Comparison of ENCODE assay signal across 31 cellular contexts in genomic region chr18:56691530-56691929, GRCh38.
"Had no signal": no experiment of that assay in that cellular context is flagged by ENCODE, and none has a peak within 500 bp of the region (broad histone marks: within the 10 kb centered on the region; RNA-seq: fewer than 3 reads in every experiment).

No MANE protein-coding gene starts in this region.

- H3K9me3 ChIP-seq: adrenal gland, body of pancreas, esophagus muscularis mucosa, gastroesophageal sphincter, heart right ventricle had no signal

- H3K4me1 ChIP-seq: adrenal gland, esophagus muscularis mucosa, foreskin keratinocyte, gastroesophageal sphincter, heart right ventricle had no signal

- H3K36me3 Mint-ChIP-seq: activated naive CD8-positive, alpha-beta T cell treated with anti-CD3 and anti-CD28 coated beads for 36 hours had no signal

- H3K9me3 Mint-ChIP-seq: activated CD8-positive, alpha-beta T cell treated with anti-CD3 and anti-CD28 coated beads for 36 hours; activated naive CD4-positive, alpha-beta T cell treated with anti-CD3 and anti-CD28 coated beads for 36 hours; activated naive CD4-positive, alpha-beta T cell treated with anti-CD3 and anti-CD28 coated beads, Interleukin-2, amount 50 U/mL, for 24 hours; activated naive CD8-positive, alpha-beta T cell treated with anti-CD3 and anti-CD28 coated beads for 36 hours; activated naive CD8-positive, alpha-beta T cell treated with anti-CD3 and anti-CD28 coated beads, Interleukin-2, amount 50 U/mL, for 24 hours; activated T-helper 1 cell treated with anti-CD3 and anti-CD28 coated beads, Interleukin-12 subunit alpha, Interleukin-12 subunit beta, Interleukin-2, Interleukin-4 antibody, amounts not matched to agents 30 ng/mL and 10 ng/mL and 1 ng/mL, durations not matched to agents 14 hours and 24 hours and 36 hours; activated T-helper 2 cell treated with anti-CD3 and anti-CD28 coated beads, Interferon-gamma antibody, Interleukin-2, Interleukin-4, amounts not matched to agents 10 μg/mL and 5 μg/mL and 100 μg/mL, durations not matched to agents 14 hours and 24 hours and 36 hours; dendritic cell treated with granulocyte-macrophage colony-stimulating factor and Interleukin-4, amounts not matched to agents 40 ng/mL and 50 ng/mL, for 4 days; endodermal cell had no signal

- H3K4me3 Mint-ChIP-seq: activated CD8-positive, alpha-beta T cell treated with anti-CD3 and anti-CD28 coated beads for 36 hours; activated naive CD4-positive, alpha-beta T cell treated with anti-CD3 and anti-CD28 coated beads for 36 hours; activated naive CD4-positive, alpha-beta T cell treated with anti-CD3 and anti-CD28 coated beads, Interleukin-2, amount 50 U/mL, for 24 hours; activated naive CD8-positive, alpha-beta T cell treated with anti-CD3 and anti-CD28 coated beads for 36 hours; activated naive CD8-positive, alpha-beta T cell treated with anti-CD3 and anti-CD28 coated beads, Interleukin-2, amount 50 U/mL, for 24 hours; activated T-helper 1 cell treated with anti-CD3 and anti-CD28 coated beads, Interleukin-12 subunit alpha, Interleukin-12 subunit beta, Interleukin-2, Interleukin-4 antibody, amounts not matched to agents 30 ng/mL and 10 ng/mL and 1 ng/mL, durations not matched to agents 14 hours and 24 hours and 36 hours; dendritic cell treated with granulocyte-macrophage colony-stimulating factor and Interleukin-4, amounts not matched to agents 40 ng/mL and 50 ng/mL, for 4 days; endodermal cell had no signal

- H3K4me1 Mint-ChIP-seq: activated naive CD4-positive, alpha-beta T cell treated with anti-CD3 and anti-CD28 coated beads, Interleukin-2, amount 50 U/mL, for 24 hours; activated naive CD8-positive, alpha-beta T cell treated with anti-CD3 and anti-CD28 coated beads for 36 hours; activated naive CD8-positive, alpha-beta T cell treated with anti-CD3 and anti-CD28 coated beads, Interleukin-2, amount 50 U/mL, for 24 hours; endodermal cell had no signal

- H3K4me3 ChIP-seq: adrenal gland, body of pancreas, coronary artery, dorsolateral prefrontal cortex, esophagus muscularis mucosa, gastroesophageal sphincter, heart right ventricle had no signal

- DNase-seq: activated CD4-positive, alpha-beta T cell treated with anti-CD3 and anti-CD28 coated beads for 48 hours; activated CD4-positive, alpha-beta T cell treated with anti-CD3 and anti-CD28 coated beads, Interleukin-2, amount 50 U/mL, for 1 hour; activated CD4-positive, alpha-beta T cell treated with anti-CD3 and anti-CD28 coated beads, Interleukin-2, amount 50 U/mL, for 48 hours; activated CD8-positive, alpha-beta memory T cell treated with anti-CD3 and anti-CD28 coated beads for 24 hours; activated CD8-positive, alpha-beta memory T cell treated with anti-CD3 and anti-CD28 coated beads, Interleukin-2, amount 50 U/mL, for 4 hours; activated CD8-positive, alpha-beta T cell treated with anti-CD3 and anti-CD28 coated beads for 36 hours; activated effector memory CD4-positive, alpha-beta T cell treated with anti-CD3 and anti-CD28 coated beads, Interleukin-2, amount 50 U/mL, for 16 hours; activated naive CD4-positive, alpha-beta T cell treated with anti-CD3 and anti-CD28 coated beads for 36 hours; activated naive CD8-positive, alpha-beta T cell treated with anti-CD3 and anti-CD28 coated beads for 36 hours; activated naive CD8-positive, alpha-beta T cell treated with anti-CD3 and anti-CD28 coated beads, Interleukin-2, amount 50 U/mL, for 24 hours; activated T-cell treated with anti-CD3 and anti-CD28 coated beads, Interleukin-2, amount 50 U/mL, for 1 hour; activated T-cell treated with anti-CD3 and anti-CD28 coated beads, Interleukin-2, amount 50 U/mL, for 48 hours; adrenal gland; amygdala; aorta; body of pancreas; central memory CD4-positive, alpha-beta T cell; cerebellar nuclear complex; dorsolateral prefrontal cortex; effector memory CD4-positive, alpha-beta T cell; endodermal cell; foreskin keratinocyte; heart right ventricle; T-helper 2 cell had no signal

- H3K27ac ChIP-seq: adrenal gland, body of pancreas, coronary artery, dorsolateral prefrontal cortex, esophagus muscularis mucosa, foreskin keratinocyte, gastroesophageal sphincter, heart right ventricle had no signal

- H3K27ac Mint-ChIP-seq: activated CD8-positive, alpha-beta T cell treated with anti-CD3 and anti-CD28 coated beads for 36 hours; activated naive CD4-positive, alpha-beta T cell treated with anti-CD3 and anti-CD28 coated beads for 36 hours; activated naive CD4-positive, alpha-beta T cell treated with anti-CD3 and anti-CD28 coated beads, Interleukin-2, amount 50 U/mL, for 24 hours; activated naive CD8-positive, alpha-beta T cell treated with anti-CD3 and anti-CD28 coated beads for 36 hours; activated naive CD8-positive, alpha-beta T cell treated with anti-CD3 and anti-CD28 coated beads, Interleukin-2, amount 50 U/mL, for 24 hours; activated T-helper 1 cell treated with anti-CD3 and anti-CD28 coated beads, Interleukin-12 subunit alpha, Interleukin-12 subunit beta, Interleukin-2, Interleukin-4 antibody, amounts not matched to agents 30 ng/mL and 10 ng/mL and 1 ng/mL, durations not matched to agents 14 hours and 24 hours and 36 hours; activated T-helper 2 cell treated with anti-CD3 and anti-CD28 coated beads, Interferon-gamma antibody, Interleukin-2, Interleukin-4, amounts not matched to agents 10 μg/mL and 5 μg/mL and 100 μg/mL, durations not matched to agents 14 hours and 24 hours and 36 hours; dendritic cell treated with granulocyte-macrophage colony-stimulating factor and Interleukin-4, amounts not matched to agents 40 ng/mL and 50 ng/mL, for 4 days; endodermal cell had no signal

- H3K27me3 ChIP-seq: adrenal gland, body of pancreas, dorsolateral prefrontal cortex, esophagus muscularis mucosa, foreskin keratinocyte, gastroesophageal sphincter, heart right ventricle had no signal

- H3K27me3 Mint-ChIP-seq: activated CD8-positive, alpha-beta T cell treated with anti-CD3 and anti-CD28 coated beads for 36 hours; activated naive CD4-positive, alpha-beta T cell treated with anti-CD3 and anti-CD28 coated beads, Interleukin-2, amount 50 U/mL, for 24 hours; activated naive CD8-positive, alpha-beta T cell treated with anti-CD3 and anti-CD28 coated beads for 36 hours; activated naive CD8-positive, alpha-beta T cell treated with anti-CD3 and anti-CD28 coated beads, Interleukin-2, amount 50 U/mL, for 24 hours; dendritic cell treated with granulocyte-macrophage colony-stimulating factor and Interleukin-4, amounts not matched to agents 40 ng/mL and 50 ng/mL, for 4 days had no signal
